Comparison of ENCODE assay signal across 8 cellular contexts in genomic region chr2:98385050-98385699, GRCh38. TPM values are rescaled to one million over a fixed set of nuclear protein-coding genes. Genes with fewer than 3 reads are reported as not detected.
DNase-seq lines count a peak whose midpoint lies in the region; ATAC-seq and TF ChIP-seq lines count a peak whose summit lies in the region.

No MANE protein-coding gene starts in this region.

- ATAC-seq in GM19467 (IDR thresholded peaks at IDR 0.05; ENCODE audit: unreplicated experiment) (peak; percentile 66), left ventricle myocardium superior (peak; percentile 89), GM21515 (IDR thresholded peaks at IDR 0.05; ENCODE audit: unreplicated experiment) (no peak)

- TF ChIP-seq CTCF in AG10803 (conservative IDR thresholded peaks at IDR 0.05; ENCODE audit: low read length), result peak; percentile 100

- DNase-seq in AG10803 (ENCODE audit: low read depth) (peak; percentile 69), NCI-H1694 treated with DMSO at 0.1 percent for 48 hours (lab: John Stamatoyannopoulos, UW) (peak; percentile 58), T-helper 2 cell (peak; percentile 12 to 71 (median 47)), amygdala (lab: John Stamatoyannopoulos, UW) (peak in 49 of 56 donors; percentile 7 to 85 (median 54)), left ventricle myocardium superior (peak; percentile 81), retina (peak; percentile 81)

- intact Hi-C loops in left ventricle myocardium superior (cut with micrococcal nuclease), result no loop called here

- no peak overlapping the region for H3K4me3 ChIP-seq in AG10803 (ENCODE audit: low read length)

RNA-seq across cellular contexts. Expression of gene CNGA3, which starts 38.9 kb away (rescaled TPM):
- not detected for total RNA-seq in left ventricle myocardium superior

RNA-seq across cellular contexts. Expression of gene INPP4A, which starts 59.5 kb away (rescaled TPM):
- 16.3 TPM for total RNA-seq in left ventricle myocardium superior
